In the genomic region with DNA sequence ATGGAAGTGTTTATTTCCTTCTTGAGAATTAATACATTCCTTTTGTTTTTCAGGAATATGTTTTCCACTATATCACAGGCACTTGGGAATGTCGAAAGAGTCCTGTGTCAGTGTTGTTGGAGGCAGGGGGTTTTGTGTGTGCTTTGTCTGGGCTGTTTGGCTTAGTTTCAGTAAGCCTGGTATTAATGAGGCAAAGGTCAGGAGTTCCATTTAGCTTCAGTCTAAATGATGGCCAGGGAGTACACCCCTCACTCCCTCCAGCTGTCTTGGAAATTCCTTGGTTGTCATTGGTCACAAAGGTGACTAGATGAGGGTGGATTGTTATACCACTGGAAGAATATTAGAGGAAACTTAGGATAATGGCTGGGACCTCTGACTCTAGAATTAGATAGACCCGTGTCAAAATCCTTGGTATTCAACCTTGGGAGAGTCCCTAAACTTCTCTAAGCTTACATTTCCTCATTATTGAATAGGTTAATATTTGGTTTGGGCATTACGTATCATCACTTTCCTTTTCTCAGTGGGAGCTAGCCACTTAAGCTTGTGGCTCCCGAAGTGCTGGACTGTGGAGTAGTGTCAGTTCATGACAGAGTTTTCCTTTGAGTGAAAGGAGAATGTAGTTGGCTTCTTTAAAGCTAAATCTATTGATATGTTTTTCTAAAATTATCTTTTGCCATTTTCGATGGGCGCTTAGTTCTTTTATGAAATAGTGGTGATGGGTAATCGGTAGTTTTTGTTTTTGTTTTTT, we compare ENCODE assay signal across 8 cellular contexts. TPM values are rescaled to one million over a fixed set of nuclear protein-coding genes. Genes with fewer than 3 reads are reported as not detected.
DNase-seq lines count a peak whose midpoint lies in the region; ATAC-seq and TF ChIP-seq lines count a peak whose summit lies in the region.

No MANE protein-coding gene starts in this region.

- ATAC-seq in natural killer cell: no peak
- ATAC-seq in natural killer cell treated with Interleukin-12 subunit alpha and Interleukin-12 subunit beta and Interleukin-15 and Interleukin-18, amount 100 ng/mL, for 72 hours: no peak
- no peak for ATAC-seq in naive thymus-derived CD4-positive, alpha-beta T cell
- no peak for ATAC-seq in GM21526 (IDR thresholded peaks at IDR 0.05; ENCODE audit: low FRiP score, unreplicated experiment)

- TF ChIP-seq CTCF in natural killer cell (IDR thresholded peaks at IDR 0.05) (no peak), nephron (IDR thresholded peaks at IDR 0.05; ENCODE audit: unreplicated experiment in 3 of 3) (no peak)

- no peak overlapping the region for H3K4me3 ChIP-seq in naive thymus-derived CD4-positive, alpha-beta T cell (ENCODE audit: low read length)
- H3K4me3 ChIP-seq in effector memory CD4-positive, alpha-beta T cell (ENCODE audit: insufficient read depth, low read depth, low read length, poor library complexity, severe bottlenecking): no peak overlapping the region

- no peaks in the 10 kb centered on the region for H3K9me3 ChIP-seq in naive thymus-derived CD4-positive, alpha-beta T cell (ENCODE audit: control insufficient read depth in 2 of 3, low read length in 3 of 3)
- no peaks in the 10 kb centered on the region for H3K9me3 ChIP-seq in effector memory CD4-positive, alpha-beta T cell (ENCODE audit: control insufficient read depth, low read length)

- H3K27me3 Mint-ChIP-seq in natural killer cell (ENCODE audit: low read depth in 2 of 2) (no peaks in the 10 kb centered on the region), nephron (ENCODE audit: low read depth) (no peaks in the 10 kb centered on the region)
- H3K27me3 Mint-ChIP-seq in natural killer cell treated with Interleukin-12 subunit alpha and Interleukin-12 subunit beta and Interleukin-15 and Interleukin-18, amount 100 ng/mL, for 72 hours: no peaks in the 10 kb centered on the region
- H3K27me3 Mint-ChIP-seq in naive thymus-derived CD4-positive, alpha-beta T cell: no peaks in the 10 kb centered on the region

- H3K9me3 Mint-ChIP-seq in natural killer cell (no peaks in the 10 kb centered on the region), nephron (peaks cover 3% of the 10 kb centered on the region)
- H3K9me3 Mint-ChIP-seq in natural killer cell treated with Interleukin-12 subunit alpha and Interleukin-12 subunit beta and Interleukin-15 and Interleukin-18, amount 100 ng/mL, for 72 hours: no peaks in the 10 kb centered on the region
- no peaks in the 10 kb centered on the region for H3K9me3 Mint-ChIP-seq in naive thymus-derived CD4-positive, alpha-beta T cell

- intact Hi-C loops in natural killer cell (cut with micrococcal nuclease): no loop called here
- intact Hi-C loops in naive thymus-derived CD4-positive, alpha-beta T cell (cut with micrococcal nuclease): no loop called here

- CTCF ChIA-PET in naive thymus-derived CD4-positive, alpha-beta T cell (lab: Charles Lee): no interaction called here

- DNase-seq in natural killer cell: no peak
- no peak for DNase-seq in natural killer cell treated with Interleukin-12 subunit alpha and Interleukin-12 subunit beta and Interleukin-15 and Interleukin-18, amount 100 ng/mL, for 72 hours (ENCODE audit: low spot score)
- DNase-seq in fibroblast of gingiva (ENCODE audit: low read depth): peak; percentile 81
- DNase-seq in SHP77 treated with DMSO at 0.1 percent for 48 hours (lab: John Stamatoyannopoulos, UW): no peak
- DNase-seq in naive thymus-derived CD4-positive, alpha-beta T cell: no peak
- DNase-seq in effector memory CD4-positive, alpha-beta T cell: no peak

- no peak overlapping the region for H3K27ac ChIP-seq in naive thymus-derived CD4-positive, alpha-beta T cell (ENCODE audit: low read depth, low read length)
- no peak overlapping the region for H3K27ac ChIP-seq in effector memory CD4-positive, alpha-beta T cell (ENCODE audit: insufficient read depth, low read length, poor library complexity, severe bottlenecking)

- H3K4me3 Mint-ChIP-seq in natural killer cell (no peak overlapping the region), nephron (peak overlapping the region; percentile 29 to 51 (median 46))
- H3K4me3 Mint-ChIP-seq in natural killer cell treated with Interleukin-12 subunit alpha and Interleukin-12 subunit beta and Interleukin-15 and Interleukin-18, amount 100 ng/mL, for 72 hours: no peak overlapping the region
- peak overlapping the region in 2 of 10 donors; percentile 5 to 30 for H3K4me3 Mint-ChIP-seq in naive thymus-derived CD4-positive, alpha-beta T cell

- H3K4me1 ChIP-seq in naive thymus-derived CD4-positive, alpha-beta T cell (ENCODE audit: control insufficient read depth in 2 of 2, insufficient read depth in 2 of 2, low read length in 2 of 2): peaks cover 11 to 12% of the 10 kb centered on the region in 2 donors
- H3K4me1 ChIP-seq in effector memory CD4-positive, alpha-beta T cell (ENCODE audit: control insufficient read depth, insufficient read depth, low read length, poor library complexity, severe bottlenecking): peaks cover 20% of the 10 kb centered on the region

- H3K4me1 Mint-ChIP-seq in natural killer cell: peaks cover 50 to 52% of the 10 kb centered on the region in 2 donors
- peaks cover 43 to 57% of the 10 kb centered on the region in 2 donors for H3K4me1 Mint-ChIP-seq in natural killer cell treated with Interleukin-12 subunit alpha and Interleukin-12 subunit beta and Interleukin-15 and Interleukin-18, amount 100 ng/mL, for 72 hours (ENCODE audit: low read depth in 2 of 2)
- peaks cover 61% of the 10 kb centered on the region for H3K4me1 Mint-ChIP-seq in nephron
- H3K4me1 Mint-ChIP-seq in naive thymus-derived CD4-positive, alpha-beta T cell: peaks cover 44 to 80% (median 72%) of the 10 kb centered on the region in 7 donors

- H3K27ac Mint-ChIP-seq in natural killer cell (peak overlapping the region; percentile 23 to 41), nephron (peak overlapping the region; percentile 69 to 94 (median 87))
- no peak overlapping the region for H3K27ac Mint-ChIP-seq in natural killer cell treated with Interleukin-12 subunit alpha and Interleukin-12 subunit beta and Interleukin-15 and Interleukin-18, amount 100 ng/mL, for 72 hours
- peak overlapping the region in 1 of 9 donors; percentile 17 for H3K27ac Mint-ChIP-seq in naive thymus-derived CD4-positive, alpha-beta T cell

- H3K27me3 ChIP-seq in naive thymus-derived CD4-positive, alpha-beta T cell (ENCODE audit: control insufficient read depth in 2 of 2, insufficient read depth in 2 of 2, low read length in 2 of 2): no peaks in the 10 kb centered on the region
- no peaks in the 10 kb centered on the region for H3K27me3 ChIP-seq in effector memory CD4-positive, alpha-beta T cell (replicated peaks; ENCODE audit: control insufficient read depth, insufficient read depth, low read length, poor library complexity, severe bottlenecking)

- POLR2A ChIA-PET in naive thymus-derived CD4-positive, alpha-beta T cell (lab: Charles Lee): interaction anchor here (0.6 kb wide), 1 partner anchor 143 kb away, joined by 3 read pairs; no protein-coding TSS in a partner anchor

- peaks cover 0 to 1% (median 0%) of the 10 kb centered on the region in 3 experiments for H3K36me3 ChIP-seq in naive thymus-derived CD4-positive, alpha-beta T cell (ENCODE audit: control insufficient read depth in 2 of 3, insufficient read depth in 3 of 3, low read length in 3 of 3)
- H3K36me3 ChIP-seq in effector memory CD4-positive, alpha-beta T cell (ENCODE audit: control insufficient read depth, insufficient read depth, low read length): peaks cover under 1% of the 10 kb centered on the region

- no peaks in the 10 kb centered on the region for H3K36me3 Mint-ChIP-seq in natural killer cell
- H3K36me3 Mint-ChIP-seq in natural killer cell treated with Interleukin-12 subunit alpha and Interleukin-12 subunit beta and Interleukin-15 and Interleukin-18, amount 100 ng/mL, for 72 hours: no peaks in the 10 kb centered on the region
- H3K36me3 Mint-ChIP-seq in nephron (ENCODE audit: low read depth): peaks cover 9% of the 10 kb centered on the region
- peaks cover 0 to 12% (median 8%) of the 10 kb centered on the region in 5 donors for H3K36me3 Mint-ChIP-seq in naive thymus-derived CD4-positive, alpha-beta T cell

RNA-seq across cellular contexts. Expression of gene FRS2, which starts 5.2 kb away (rescaled TPM):
- 10 to 100 TPM; 25.6 to 33.8 (median 28.2) TPM for total RNA-seq in natural killer cell
- 10 to 100 TPM; 15.2 to 17.6 TPM for total RNA-seq in natural killer cell treated with Interleukin-12 subunit alpha and Interleukin-12 subunit beta and Interleukin-15 and Interleukin-18, amount 100 ng/mL, for 72 hours
- 10 to 100 TPM; 17.5 to 30.1 (median 24.0) TPM for total RNA-seq in naive thymus-derived CD4-positive, alpha-beta T cell
- 10 to 100 TPM; 11.0 to 14.9 TPM for polyA plus RNA-seq in naive thymus-derived CD4-positive, alpha-beta T cell

Comparison
In these comparisons a context has a peak if more than half of its experiments do, and no peak if none do; other contexts are left out.
1. H3K27ac Mint-ChIP-seq: peak in natural killer cell (2 of 2) and nephron (3 of 3); none in natural killer cell treated with Interleukin-12 subunit alpha and Interleukin-12 subunit beta and Interleukin-15 and Interleukin-18, amount 100 ng/mL, for 72 hours (0 of 2).
2. H3K4me3 Mint-ChIP-seq: peak in nephron (3 of 3); none in natural killer cell (single experiment) and natural killer cell treated with Interleukin-12 subunit alpha and Interleukin-12 subunit beta and Interleukin-15 and Interleukin-18, amount 100 ng/mL, for 72 hours (single experiment).